ENCODE assay signal across 15 cellular contexts in the genomic region with DNA sequence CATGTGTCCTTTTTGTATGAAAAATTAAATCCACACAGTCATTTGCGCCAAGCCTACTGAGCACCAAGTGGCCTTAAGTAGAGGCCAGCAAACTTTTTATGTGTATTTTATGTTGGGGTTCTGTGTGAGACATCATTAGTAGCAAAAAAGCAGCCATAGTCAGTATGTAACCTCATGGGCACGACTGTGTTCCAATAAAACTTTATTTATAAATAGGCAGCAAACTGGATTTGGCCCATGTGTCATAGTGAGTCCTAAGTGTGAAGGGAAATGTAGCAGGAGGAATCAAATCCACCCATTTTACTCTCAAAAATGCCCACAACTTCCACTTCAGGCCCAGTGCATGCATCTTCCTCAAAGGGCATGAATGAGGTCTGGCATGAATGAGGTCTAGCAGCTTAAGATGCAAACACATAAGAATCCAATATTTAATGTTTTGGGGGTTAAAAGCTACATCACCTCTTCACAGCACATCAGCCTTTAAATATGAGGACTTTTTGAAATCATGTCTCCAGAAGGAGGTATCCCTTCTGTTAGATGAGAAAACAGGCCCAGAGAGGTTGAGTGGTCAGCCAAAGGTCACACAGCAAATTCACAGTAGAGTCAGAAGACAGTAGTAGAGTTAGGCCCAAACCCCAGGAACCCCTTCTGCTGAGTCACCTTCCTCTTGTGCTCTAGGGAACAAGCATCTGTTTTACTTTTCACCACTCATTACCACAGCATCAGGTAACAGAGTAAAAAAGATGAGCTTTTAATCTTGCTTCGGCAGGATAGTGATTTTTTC. TPM values are rescaled to one million over a fixed set of nuclear protein-coding genes. Genes with fewer than 3 reads are reported as not detected.
DNase-seq lines count a peak whose midpoint lies in the region; ATAC-seq and TF ChIP-seq lines count a peak whose summit lies in the region.
"Had no signal": no experiment of that assay in that cellular context is flagged by ENCODE, and none has a peak within 500 bp of the region (broad histone marks: within the 10 kb centered on the region; RNA-seq: fewer than 3 reads in every experiment).

No MANE protein-coding gene starts in this region.

- H3K4me1 ChIP-seq in MM.1S (ENCODE audit: low read length) (peaks cover 5% of the 10 kb centered on the region), Karpas-422 (ENCODE audit: low read length) (no peaks in the 10 kb centered on the region)

- H3K36me3 ChIP-seq in MM.1S (replicated peaks; ENCODE audit: insufficient read depth, low read length) = no peaks in the 10 kb centered on the region
- H3K36me3 ChIP-seq in Karpas-422 (ENCODE audit: insufficient read depth, low read length) = no peaks in the 10 kb centered on the region
- H3K36me3 ChIP-seq: thoracic aorta had no signal

- H3K79me2 ChIP-seq in MM.1S (ENCODE audit: low read length) (peaks cover 65% of the 10 kb centered on the region), Karpas-422 (ENCODE audit: low read length) (no peaks in the 10 kb centered on the region)

- H4K20me1 ChIP-seq in MM.1S (ENCODE audit: insufficient read depth, low read length) = no peaks in the 10 kb centered on the region
- no peaks in the 10 kb centered on the region for H4K20me1 ChIP-seq in Karpas-422 (ENCODE audit: insufficient read depth, low read depth, low read length)

- H3K27me3 ChIP-seq in MM.1S (replicated peaks; ENCODE audit: insufficient read depth, low read length) (no peaks in the 10 kb centered on the region), Karpas-422 (ENCODE audit: low read length) (peaks cover 2% of the 10 kb centered on the region; the same call in 1 of the 2 replicates)

- H3K9me2 ChIP-seq in MM.1S (replicated peaks; ENCODE audit: insufficient read depth, low read length) = no peaks in the 10 kb centered on the region
- H3K9me2 ChIP-seq in Karpas-422 (replicated peaks; ENCODE audit: insufficient read depth, low read length) = no peaks in the 10 kb centered on the region

- DNase-seq in stimulated activated CD4-positive, alpha-beta T cell treated with anti-CD3 and anti-CD28 coated beads, Interleukin-1b, Interleukin-23, amount 100 ng/mL, for 48 hours = peak; percentile 5
- DNase-seq in stimulated activated CD4-positive, alpha-beta T cell treated with anti-CD3 and anti-CD28 coated beads, Interleukin-2, amount 100 ng/mL, for 48 hours = no peak
- DNase-seq in MM.1S (peak; percentile 12), Karpas-422 (no peak)
- no peak for DNase-seq in activated T-helper 2 cell treated with anti-CD3 and anti-CD28 coated beads, Interferon-gamma antibody, Interleukin-2, Interleukin-4, amounts not matched to agents 10 μg/mL and 5 μg/mL and 100 μg/mL, durations not matched to agents 14 hours and 24 hours and 36 hours (ENCODE audit: low spot score)
- DNase-seq: activated CD4-positive, CD25-positive, alpha-beta regulatory T cell; activated T-cell treated with anti-CD3 and anti-CD28 coated beads, Interleukin-2, amount 50 U/mL, for 72 hours; hypothalamus; NK-92 treated with Interleukin-12 subunit alpha and Interleukin-12 subunit beta, amount 100 ng/mL, for 24 hours; retina; SHP77; T-helper 17 cell had no signal

- ATAC-seq in GM21786 (IDR thresholded peaks at IDR 0.05; ENCODE audit: unreplicated experiment) = no peak
- ATAC-seq in GM18873 (IDR thresholded peaks at IDR 0.05; ENCODE audit: low FRiP score, unreplicated experiment) = no peak
- ATAC-seq: activated T-cell treated with anti-CD3 and anti-CD28 coated beads, Interleukin-2, amount 50 U/mL, for 72 hours; T-helper 17 cell had no signal

- intact Hi-C loops in activated T-helper 2 cell treated with anti-CD3 and anti-CD28 coated beads, Interferon-gamma antibody, Interleukin-2, Interleukin-4, amounts not matched to agents 10 μg/mL and 5 μg/mL and 100 μg/mL, durations not matched to agents 14 hours and 24 hours and 36 hours (cut with micrococcal nuclease) = loop anchor here (2.0 to 5.0 kb wide), 2 partner anchors 15 to 40 kb away; no protein-coding TSS in a partner anchor

- H3K36me3 Mint-ChIP-seq in activated T-helper 2 cell treated with anti-CD3 and anti-CD28 coated beads, Interferon-gamma antibody, Interleukin-2, Interleukin-4, amounts not matched to agents 10 μg/mL and 5 μg/mL and 100 μg/mL, durations not matched to agents 14 hours and 24 hours and 36 hours (ENCODE audit: low read depth) = peaks cover 19% of the 10 kb centered on the region

- peak overlapping the region; percentile 60 for H3K27ac Mint-ChIP-seq in activated T-helper 2 cell treated with anti-CD3 and anti-CD28 coated beads, Interferon-gamma antibody, Interleukin-2, Interleukin-4, amounts not matched to agents 10 μg/mL and 5 μg/mL and 100 μg/mL, durations not matched to agents 14 hours and 24 hours and 36 hours
- H3K27ac Mint-ChIP-seq: activated T-cell treated with anti-CD3 and anti-CD28 coated beads, Interleukin-2, amount 50 U/mL, for 72 hours; T-helper 17 cell had no signal

- H2AFZ ChIP-seq in MM.1S (ENCODE audit: low read length) = no peak overlapping the region
- no peak overlapping the region for H2AFZ ChIP-seq in Karpas-422 (ENCODE audit: low read length)

- H3K4me1 Mint-ChIP-seq in activated T-helper 2 cell treated with anti-CD3 and anti-CD28 coated beads, Interferon-gamma antibody, Interleukin-2, Interleukin-4, amounts not matched to agents 10 μg/mL and 5 μg/mL and 100 μg/mL, durations not matched to agents 14 hours and 24 hours and 36 hours (ENCODE audit: low read depth) = peaks cover 48% of the 10 kb centered on the region

- no peaks in the 10 kb centered on the region for H3K27me3 Mint-ChIP-seq in activated T-helper 2 cell treated with anti-CD3 and anti-CD28 coated beads, Interferon-gamma antibody, Interleukin-2, Interleukin-4, amounts not matched to agents 10 μg/mL and 5 μg/mL and 100 μg/mL, durations not matched to agents 14 hours and 24 hours and 36 hours (ENCODE audit: low read depth)
- H3K27me3 Mint-ChIP-seq: T-helper 17 cell had no signal

- H3K9me3 ChIP-seq in MM.1S (replicated peaks; ENCODE audit: insufficient read depth, low read length) (no peaks in the 10 kb centered on the region), Karpas-422 (ENCODE audit: low read length) (no peaks in the 10 kb centered on the region)
- H3K9me3 ChIP-seq: thoracic aorta had no signal

- TF ChIP-seq CTCF in MM.1S (IDR thresholded peaks at IDR 0.05; ENCODE audit: low read length) = no peak

- no peaks in the 10 kb centered on the region for H3K9me3 Mint-ChIP-seq in activated T-helper 2 cell treated with anti-CD3 and anti-CD28 coated beads, Interferon-gamma antibody, Interleukin-2, Interleukin-4, amounts not matched to agents 10 μg/mL and 5 μg/mL and 100 μg/mL, durations not matched to agents 14 hours and 24 hours and 36 hours

- no peak overlapping the region for H3K9ac ChIP-seq in MM.1S (ENCODE audit: low read length)
- H3K9ac ChIP-seq in Karpas-422 (ENCODE audit: low read length) = no peak overlapping the region

- H3K27ac ChIP-seq in MM.1S (ENCODE audit: low read length) (no peak overlapping the region), Karpas-422 (ENCODE audit: low read length) (no peak overlapping the region)
- H3K27ac ChIP-seq: thoracic aorta had no signal

- H3F3A ChIP-seq in MM.1S (ENCODE audit: insufficient read depth, low read length) = no peaks in the 10 kb centered on the region

- H3K4me2 ChIP-seq in MM.1S (ENCODE audit: low read depth, low read length) (no peak overlapping the region), Karpas-422 (ENCODE audit: low read depth, low read length, poor library complexity, severe bottlenecking) (no peak overlapping the region)

- H3K4me3 Mint-ChIP-seq in activated T-helper 2 cell treated with anti-CD3 and anti-CD28 coated beads, Interferon-gamma antibody, Interleukin-2, Interleukin-4, amounts not matched to agents 10 μg/mL and 5 μg/mL and 100 μg/mL, durations not matched to agents 14 hours and 24 hours and 36 hours (ENCODE audit: low read depth) = no peak overlapping the region
- H3K4me3 Mint-ChIP-seq: activated T-cell treated with anti-CD3 and anti-CD28 coated beads, Interleukin-2, amount 50 U/mL, for 72 hours; T-helper 17 cell had no signal

- H3K4me3 ChIP-seq in MM.1S (ENCODE audit: low read length) = no peak overlapping the region
- no peak overlapping the region for H3K4me3 ChIP-seq in Karpas-422 (ENCODE audit: low read length)
- H3K4me3 ChIP-seq: thoracic aorta had no signal

RNA-seq across cellular contexts. Expression of a gene that starts 45.6 kb away (rescaled TPM):
- total RNA-seq in activated T-helper 2 cell treated with anti-CD3 and anti-CD28 coated beads, Interferon-gamma antibody, Interleukin-2, Interleukin-4, amounts not matched to agents 10 μg/mL and 5 μg/mL and 100 μg/mL, durations not matched to agents 14 hours and 24 hours and 36 hours = 15.3 and 15.7 TPM in 2 replicates
- 0.11 and 0.15 TPM in 2 replicates for total RNA-seq in Karpas-422 (2014; rRNA removed; shearing (Covaris generic); ENCODE audit: low replicate concordance)

Comparison
In these comparisons a context has a peak if more than half of its experiments do, and no peak if none do; other contexts are left out.
1. DNase-seq: peak in stimulated activated CD4-positive, alpha-beta T cell treated with anti-CD3 and anti-CD28 coated beads, Interleukin-1b, Interleukin-23, amount 100 ng/mL, for 48 hours (single experiment) and MM.1S (single experiment); none in stimulated activated CD4-positive, alpha-beta T cell treated with anti-CD3 and anti-CD28 coated beads, Interleukin-2, amount 100 ng/mL, for 48 hours (0 of 2), activated T-helper 2 cell treated with anti-CD3 and anti-CD28 coated beads, Interferon-gamma antibody, Interleukin-2, Interleukin-4, amounts not matched to agents 10 μg/mL and 5 μg/mL and 100 μg/mL, durations not matched to agents 14 hours and 24 hours and 36 hours (single experiment) and Karpas-422 (single experiment).
2. RNA of a gene that starts 45.6 kb away (total RNA-seq): 15.3 to 15.7 TPM in activated T-helper 2 cell treated with anti-CD3 and anti-CD28 coated beads, Interferon-gamma antibody, Interleukin-2, Interleukin-4, amounts not matched to agents 10 μg/mL and 5 μg/mL and 100 μg/mL, durations not matched to agents 14 hours and 24 hours and 36 hours; 0.11 to 0.15 TPM in Karpas-422; every median in the first group is over 10 times any median in the second.